In the genomic region with DNA sequence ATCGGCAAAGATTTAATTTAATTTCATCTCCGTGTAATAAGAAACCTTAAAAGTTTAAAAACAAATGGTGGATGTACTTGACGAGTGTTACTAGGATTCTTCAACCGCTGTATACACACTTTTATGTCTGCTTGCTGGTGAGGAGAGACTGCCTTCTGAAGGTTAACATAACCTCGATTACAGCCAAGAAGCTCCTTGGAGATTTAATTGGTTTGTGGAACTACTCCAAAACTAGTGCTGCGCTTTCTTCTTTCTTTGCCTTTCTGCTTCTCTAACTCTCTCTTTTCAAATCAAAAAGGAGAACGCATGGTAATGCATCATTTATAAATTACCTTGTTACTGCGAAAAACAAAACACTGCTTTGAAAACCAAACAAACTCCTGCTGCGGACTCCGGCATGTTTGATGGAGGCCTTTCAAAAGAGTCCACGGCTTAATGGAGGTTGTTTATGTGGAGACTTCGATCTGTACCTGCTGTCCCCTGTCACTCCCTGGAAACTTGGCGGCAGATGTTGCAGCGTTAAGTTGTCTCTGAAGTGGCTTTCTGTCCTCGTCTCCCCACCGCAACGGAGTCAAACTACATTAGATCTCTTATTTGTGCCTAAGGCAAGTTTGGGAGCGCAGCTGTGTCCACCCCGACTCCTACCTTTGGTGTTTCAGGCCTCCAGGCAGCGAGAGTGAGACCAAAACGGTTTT, we compare ENCODE assay signal across 19 cellular contexts.
DNase-seq lines count a peak whose midpoint lies in the region; ATAC-seq and TF ChIP-seq lines count a peak whose summit lies in the region.
"Had no signal": no experiment of that assay in that cellular context is flagged by ENCODE, and none has a peak within 500 bp of the region (broad histone marks: within the 10 kb centered on the region; RNA-seq: fewer than 3 reads in every experiment).

No MANE protein-coding gene starts in this region.

- no peak overlapping the region for H3K23ac ChIP-seq in mesenchymal stem cell (ENCODE audit: low read length in 2 of 2)

- H3K4me1 ChIP-seq in endodermal cell (ENCODE audit: control insufficient read depth, insufficient read depth, low read length) (no peaks in the 10 kb centered on the region), mesenchymal stem cell (ENCODE audit: control insufficient read depth, insufficient read depth, low read depth, low read length) (no peaks in the 10 kb centered on the region), sigmoid colon (peaks cover 0 to 4% (median 0%) of the 10 kb centered on the region in 4 donors)

- H2AK5ac ChIP-seq in mesenchymal stem cell (ENCODE audit: low read length, severe bottlenecking) = no peak overlapping the region

- 93 to 94% methylated on average over 12 to 21 of the region's 21 CpGs for WGBS in endodermal cell (ENCODE audit: insufficient coverage in 1 of 2, insufficient read length in 1 of 2), 2 experiments
- 77% methylated on average over 19 of the region's 21 CpGs for WGBS in mesenchymal stem cell
- WGBS in sigmoid colon, 2 donors = 90 to 92% methylated on average over 21 of the region's 21 CpGs

- H3K27ac Mint-ChIP-seq in endodermal cell = peak overlapping the region; percentile 82
- H3K27ac Mint-ChIP-seq: activated CD4-positive, alpha-beta T cell treated with anti-CD3 and anti-CD28 coated beads, Interleukin-2, amount 10 ng/mL, durations not matched to agents 7 days and 5 days; activated naive CD4-positive, alpha-beta T cell treated with anti-CD3 and anti-CD28 coated beads, Interleukin-2, amount 50 U/mL, for 24 hours; natural killer cell had no signal

- no peak overlapping the region for H3K4me3 ChIP-seq in endodermal cell (ENCODE audit: low read length)
- H3K4me3 ChIP-seq in mesenchymal stem cell (ENCODE audit: insufficient read depth in 1 of 2, low read depth in 1 of 2, low read length in 2 of 2) = no peak overlapping the region
- H3K4me3 ChIP-seq in sigmoid colon = no peak overlapping the region
- H3K4me3 ChIP-seq: lung had no signal

- H3K4ac ChIP-seq in mesenchymal stem cell (ENCODE audit: low read depth in 1 of 2, low read length in 2 of 2) = no peak overlapping the region

- TF ChIP-seq EP300 in sigmoid colon (IDR thresholded peaks at IDR 0.05) = no peak

- no peak overlapping the region for H3K4me2 ChIP-seq in mesenchymal stem cell (ENCODE audit: low read length, poor library complexity, severe bottlenecking)

- no peak overlapping the region for H3K14ac ChIP-seq in mesenchymal stem cell (ENCODE audit: low read length in 2 of 2)

- peaks cover 13% of the 10 kb centered on the region for H3K4me1 Mint-ChIP-seq in endodermal cell
- H3K4me1 Mint-ChIP-seq: activated CD4-positive, alpha-beta T cell treated with anti-CD3 and anti-CD28 coated beads, Interleukin-2, amount 10 ng/mL, durations not matched to agents 7 days and 5 days; activated naive CD4-positive, alpha-beta T cell treated with anti-CD3 and anti-CD28 coated beads, Interleukin-2, amount 50 U/mL, for 24 hours; CD8-positive, alpha-beta memory T cell; natural killer cell had no signal

- H3K4me3 Mint-ChIP-seq in endodermal cell = peak overlapping the region; percentile 59
- H3K4me3 Mint-ChIP-seq: activated CD4-positive, alpha-beta T cell treated with anti-CD3 and anti-CD28 coated beads, Interleukin-2, amount 10 ng/mL, durations not matched to agents 7 days and 5 days; activated naive CD4-positive, alpha-beta T cell treated with anti-CD3 and anti-CD28 coated beads, Interleukin-2, amount 50 U/mL, for 24 hours; CD8-positive, alpha-beta memory T cell; natural killer cell had no signal

- no peaks in the 10 kb centered on the region for H3K36me3 ChIP-seq in endodermal cell (ENCODE audit: control insufficient read depth, insufficient read depth, low read length)
- H3K36me3 ChIP-seq in mesenchymal stem cell (ENCODE audit: control insufficient read depth in 1 of 2, insufficient read depth in 2 of 2, low read depth in 1 of 2, low read length in 2 of 2) = peaks cover 9 to 65% of the 10 kb centered on the region in 2 experiments
- peaks cover 0 to 29% (median 13%) of the 10 kb centered on the region in 4 donors for H3K36me3 ChIP-seq in sigmoid colon

- peak overlapping the region in 1 of 2 experiments; percentile 72 for H3K18ac ChIP-seq in mesenchymal stem cell (ENCODE audit: low read depth in 1 of 2, low read length in 2 of 2)

- no peak for ATAC-seq in GM18498 (IDR thresholded peaks at IDR 0.05; ENCODE audit: unreplicated experiment)
- ATAC-seq: natural killer cell, PC-3 had no signal

- H3K79me1 ChIP-seq in mesenchymal stem cell (replicated peaks; ENCODE audit: low read length, poor library complexity, severe bottlenecking) = peaks cover 4% of the 10 kb centered on the region

- DNase-seq in NCI-H524 (lab: John Stamatoyannopoulos, UW) = peak; percentile 69 to 88
- DNase-seq in endodermal cell = no peak
- peak; percentile 9 for DNase-seq in mesenchymal stem cell
- DNase-seq in sigmoid colon = no peak
- no peak for DNase-seq in NCI-H2196 treated with DMSO at 0.1 percent for 48 hours (lab: John Stamatoyannopoulos, UW; ENCODE audit: unreplicated experiment)
- no peak for DNase-seq in activated naive CD4-positive, alpha-beta T cell treated with Interleukin-2 at 50 U/mL for 16 hours
- no peak for DNase-seq in COLO829 (ENCODE audit: low spot score)
- DNase-seq: activated CD4-positive, alpha-beta T cell treated with anti-CD3 and anti-CD28 coated beads, Interleukin-2, amount 10 ng/mL, durations not matched to agents 7 days and 5 days; CD8-positive, alpha-beta memory T cell; effector memory CD4-positive, alpha-beta T cell; GDM1; natural killer cell; NCI-H2029 treated with DMSO at 0.1 percent for 48 hours; NCI-H526; PC-3; T1000 had no signal

- no peaks in the 10 kb centered on the region for H3K36me3 Mint-ChIP-seq in endodermal cell (ENCODE audit: low read depth)
- H3K36me3 Mint-ChIP-seq: natural killer cell had no signal

- H2BK12ac ChIP-seq in mesenchymal stem cell (ENCODE audit: low read length in 2 of 2) = no peak overlapping the region

- H2AFZ ChIP-seq in mesenchymal stem cell (ENCODE audit: low read depth, low read length) = peak overlapping the region; percentile 5

- intact Hi-C loops in sigmoid colon (cut with DNase I) = no loop called here

- H3K27me3 Mint-ChIP-seq in endodermal cell (ENCODE audit: insufficient read depth) = peaks cover 19% of the 10 kb centered on the region
- H3K27me3 Mint-ChIP-seq: activated CD4-positive, alpha-beta T cell treated with anti-CD3 and anti-CD28 coated beads, Interleukin-2, amount 10 ng/mL, durations not matched to agents 7 days and 5 days; activated naive CD4-positive, alpha-beta T cell treated with anti-CD3 and anti-CD28 coated beads, Interleukin-2, amount 50 U/mL, for 24 hours; CD8-positive, alpha-beta memory T cell had no signal

- no peak overlapping the region for H2BK5ac ChIP-seq in mesenchymal stem cell (ENCODE audit: low read depth, low read length, poor library complexity, severe bottlenecking)

- TF ChIP-seq POLR2A in sigmoid colon (IDR thresholded peaks at IDR 0.05) = no peak

- H2BK120ac ChIP-seq in mesenchymal stem cell (ENCODE audit: low read depth, low read length) = no peak overlapping the region

- H4K91ac ChIP-seq in mesenchymal stem cell (ENCODE audit: low read length) = no peak overlapping the region

- H2BK15ac ChIP-seq in mesenchymal stem cell (ENCODE audit: low read depth, poor library complexity, severe bottlenecking) = no peak overlapping the region

- no peaks in the 10 kb centered on the region for H3K9me3 Mint-ChIP-seq in endodermal cell
- H3K9me3 Mint-ChIP-seq: activated naive CD4-positive, alpha-beta T cell treated with anti-CD3 and anti-CD28 coated beads, Interleukin-2, amount 50 U/mL, for 24 hours; CD8-positive, alpha-beta memory T cell; natural killer cell had no signal

- H3K27ac ChIP-seq in endodermal cell (ENCODE audit: low read depth, low read length) (no peak overlapping the region), mesenchymal stem cell (ENCODE audit: low read length, poor library complexity, severe bottlenecking) (no peak overlapping the region), sigmoid colon (peak overlapping the region; percentile 25 to 57 (median 44))

- no peak overlapping the region for H3K9ac ChIP-seq in endodermal cell (ENCODE audit: extremely low read depth, low read length, poor library complexity, severe bottlenecking)
- H3K9ac ChIP-seq in mesenchymal stem cell (ENCODE audit: low read length) = no peak overlapping the region

- H3K27me3 ChIP-seq in endodermal cell (ENCODE audit: control insufficient read depth, insufficient read depth, low read length, poor library complexity, severe bottlenecking) (no peaks in the 10 kb centered on the region), mesenchymal stem cell (ENCODE audit: control insufficient read depth in 1 of 2, insufficient read depth in 1 of 2, low read length in 2 of 2) (no peaks in the 10 kb centered on the region), sigmoid colon (no peaks in the 10 kb centered on the region)

- TF ChIP-seq CTCF in endodermal cell (conservative IDR thresholded peaks at IDR 0.05) (no peak), sigmoid colon (IDR thresholded peaks at IDR 0.05) (no peak)

- H3K9me3 ChIP-seq in endodermal cell (ENCODE audit: control insufficient read depth, low read length) (no peaks in the 10 kb centered on the region), mesenchymal stem cell (ENCODE audit: control insufficient read depth, low read length) (no peaks in the 10 kb centered on the region), sigmoid colon (no peaks in the 10 kb centered on the region)

- peak overlapping the region; percentile 40 for H4K8ac ChIP-seq in mesenchymal stem cell (ENCODE audit: low read length)

Comparison
In these comparisons a context has a peak if more than half of its experiments do, and no peak if none do; other contexts are left out.
1. DNase-seq: peak in NCI-H524 (2 of 2) and mesenchymal stem cell (single experiment); none in endodermal cell (single experiment), sigmoid colon (single experiment), NCI-H2196 treated with DMSO at 0.1 percent for 48 hours (single experiment), activated naive CD4-positive, alpha-beta T cell treated with Interleukin-2 at 50 U/mL for 16 hours (single experiment) and COLO829 (single experiment).
2. H3K27ac ChIP-seq: peak in sigmoid colon (4 of 4); none in endodermal cell (single experiment) and mesenchymal stem cell (single experiment).